In the genomic region with DNA sequence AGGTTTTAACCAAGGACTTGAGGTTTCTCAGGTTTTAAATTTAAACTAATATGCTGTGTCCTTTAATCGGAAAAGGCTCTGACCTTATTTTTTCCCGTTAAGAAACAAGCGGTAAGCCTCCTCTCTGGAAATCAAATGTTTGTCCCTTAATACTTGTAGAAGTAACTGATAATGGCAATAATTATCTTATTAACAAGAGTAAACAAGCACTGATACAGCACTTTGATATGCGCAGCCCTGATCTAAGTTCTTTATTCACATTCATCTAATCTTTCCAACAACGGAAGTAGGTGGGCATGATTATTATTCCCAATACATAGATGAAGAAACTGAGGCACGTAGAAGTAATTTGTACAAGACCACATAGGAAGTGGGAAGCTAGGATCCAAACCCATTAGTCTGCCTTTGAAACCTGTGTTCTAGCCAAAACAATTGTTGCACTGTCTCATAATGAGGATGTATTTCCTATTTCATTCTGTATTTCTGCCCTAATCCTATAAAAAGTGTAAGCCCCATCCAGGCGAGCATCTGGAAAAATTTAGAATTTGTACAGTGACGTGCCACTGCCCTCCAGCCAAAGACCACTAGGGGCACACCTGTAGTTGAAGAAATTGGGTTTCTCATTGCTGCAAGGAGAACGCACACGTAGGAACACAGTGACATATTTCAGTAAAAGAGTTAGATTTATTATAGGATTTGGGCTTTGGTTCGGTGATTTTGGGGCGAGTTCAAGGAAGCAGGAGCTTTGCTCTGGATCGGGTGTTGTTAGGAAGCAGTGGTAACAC, we compare ENCODE assay signal across 8 cellular contexts. TPM values are rescaled to one million over a fixed set of nuclear protein-coding genes. Genes with fewer than 3 reads are reported as not detected.
DNase-seq lines count a peak whose midpoint lies in the region; ATAC-seq and TF ChIP-seq lines count a peak whose summit lies in the region.

No MANE protein-coding gene starts in this region.

- no peak overlapping the region for H4K91ac ChIP-seq in trophoblast cell (ENCODE audit: low read depth, low read length)

- H3K18ac ChIP-seq in trophoblast cell (ENCODE audit: low read length), result no peak overlapping the region

- H3K4me3 ChIP-seq in GM12875 (ENCODE audit: low read depth, low read length), result peak overlapping the region; percentile 5
- H3K4me3 ChIP-seq in NT2/D1 (ENCODE audit: insufficient read length, low read depth), result no peak overlapping the region
- peak overlapping the region; percentile 84 for H3K4me3 ChIP-seq in endocrine pancreas (ENCODE audit: control insufficient read depth, insufficient read depth, low read length)
- H3K4me3 ChIP-seq in trophoblast cell (ENCODE audit: low read depth, low read length), result no peak overlapping the region

- H3K14ac ChIP-seq in trophoblast cell (ENCODE audit: low read length), result no peak overlapping the region

- H3K4me1 ChIP-seq in NT2/D1 (ENCODE audit: insufficient read depth, insufficient read length) (no peaks in the 10 kb centered on the region), endocrine pancreas (ENCODE audit: control insufficient read depth, insufficient read depth, low read length) (no peaks in the 10 kb centered on the region), trophoblast cell (ENCODE audit: control insufficient read depth in 1 of 2, insufficient read depth in 2 of 2, low read length in 2 of 2) (no peaks in the 10 kb centered on the region)

- H2BK12ac ChIP-seq in trophoblast cell (ENCODE audit: low read length), result no peak overlapping the region

- peaks cover 2% of the 10 kb centered on the region for H3K79me1 ChIP-seq in trophoblast cell (ENCODE audit: low read length)

- H3K27ac ChIP-seq in trophoblast cell (ENCODE audit: low read depth, low read length), result no peak overlapping the region

- H3K4ac ChIP-seq in trophoblast cell (ENCODE audit: low read depth, low read length), result no peak overlapping the region

- no peak overlapping the region for H2BK5ac ChIP-seq in trophoblast cell (ENCODE audit: low read depth, low read length, poor library complexity)

- no CpG with 5 or more reads among the region's 13 CpGs for WGBS in trophoblast cell (ENCODE audit: extremely low coverage, insufficient coverage, insufficient read length)

- peak; percentile 48; the same call in 1 of the 2 replicates for TF ChIP-seq CTCF in GM12875 (IDR thresholded peaks at IDR 0.05; ENCODE audit: borderline replicate concordance, insufficient read depth, low read depth, low read length)

- no peaks in the 10 kb centered on the region for H3K79me2 ChIP-seq in trophoblast cell (ENCODE audit: control insufficient read depth, insufficient read depth, low read length, poor library complexity)

- H4K12ac ChIP-seq in trophoblast cell (ENCODE audit: low read depth, low read length), result no peak overlapping the region

- no peak overlapping the region for H2BK120ac ChIP-seq in trophoblast cell (ENCODE audit: insufficient read depth, low read length, poor library complexity)

- H3K36me3 ChIP-seq in NT2/D1 (ENCODE audit: insufficient read depth, insufficient read length, low read length), result no peaks in the 10 kb centered on the region
- no peaks in the 10 kb centered on the region for H3K36me3 ChIP-seq in endocrine pancreas (ENCODE audit: control insufficient read depth, insufficient read depth, low read length)
- H3K36me3 ChIP-seq in trophoblast cell (ENCODE audit: control insufficient read depth in 1 of 2, insufficient read depth in 2 of 2, low read length in 2 of 2), result no peaks in the 10 kb centered on the region

- ATAC-seq in HG02870 (IDR thresholded peaks at IDR 0.05; ENCODE audit: unreplicated experiment), result no peak

- H3K23ac ChIP-seq in trophoblast cell (ENCODE audit: low read length), result no peak overlapping the region

- peak overlapping the region; percentile 19 for H4K8ac ChIP-seq in trophoblast cell (ENCODE audit: low read depth, low read length)

- no peaks in the 10 kb centered on the region for H3K9me3 ChIP-seq in NT2/D1 (ENCODE audit: insufficient read depth, low read length)
- no peaks in the 10 kb centered on the region for H3K9me3 ChIP-seq in endocrine pancreas (ENCODE audit: control insufficient read depth, low read length)
- H3K9me3 ChIP-seq in trophoblast cell (ENCODE audit: insufficient read depth, low read depth, low read length), result no peaks in the 10 kb centered on the region

- H2AFZ ChIP-seq in trophoblast cell (ENCODE audit: insufficient read depth, low read length, poor library complexity), result no peak overlapping the region

- DNase-seq in NT2/D1 (ENCODE audit: low read depth, low spot score), result no peak
- DNase-seq in trophoblast cell, result no peak
- no peak for DNase-seq in NCI-H2029 treated with DMSO at 0.1 percent for 48 hours (lab: John Stamatoyannopoulos, UW)
- DNase-seq in HUDEP-2 (lab: John Stamatoyannopoulos, UW; ENCODE audit: unreplicated experiment in 76 of 76), result no peak
- DNase-seq in COLO829 (ENCODE audit: low spot score), result no peak

- no peak overlapping the region for H3K4me2 ChIP-seq in trophoblast cell (ENCODE audit: low read length)

- H2AK5ac ChIP-seq in trophoblast cell (ENCODE audit: low read length), result no peak overlapping the region

- H3K9ac ChIP-seq in NT2/D1 (ENCODE audit: insufficient read length, low read depth), result peak overlapping the region; percentile 36
- peak overlapping the region; percentile 26 for H3K9ac ChIP-seq in endocrine pancreas (ENCODE audit: control insufficient read depth, insufficient read depth, low read length)
- no peak overlapping the region for H3K9ac ChIP-seq in trophoblast cell (ENCODE audit: low read length)

- H3K27me3 ChIP-seq in NT2/D1 (ENCODE audit: insufficient read depth, insufficient read length) (no peaks in the 10 kb centered on the region), endocrine pancreas (ENCODE audit: control insufficient read depth, insufficient read depth, low read length) (no peaks in the 10 kb centered on the region), trophoblast cell (ENCODE audit: insufficient read depth, low read length) (no peaks in the 10 kb centered on the region)

RNA-seq across cellular contexts. Expression of a gene that starts 0.6 kb away (rescaled TPM):
- 0.03 TPM in 1 of 2 replicates, not detected in the other for polyA plus RNA-seq in trophoblast cell (2013)

RNA-seq across cellular contexts. Expression of a gene that starts 0.7 kb away (rescaled TPM):
- 42.5 and 48.6 TPM in 2 replicates for polyA plus RNA-seq in trophoblast cell (2013)

Comparison
In these comparisons a context has a peak if more than half of its experiments do, and no peak if none do; other contexts are left out.
1. H3K4me3 ChIP-seq: peak in GM12875 (single experiment) and endocrine pancreas (single experiment); none in NT2/D1 (single experiment) and trophoblast cell (single experiment).